Comparison of ENCODE assay signal across 10 cellular contexts in the genomic region with DNA sequence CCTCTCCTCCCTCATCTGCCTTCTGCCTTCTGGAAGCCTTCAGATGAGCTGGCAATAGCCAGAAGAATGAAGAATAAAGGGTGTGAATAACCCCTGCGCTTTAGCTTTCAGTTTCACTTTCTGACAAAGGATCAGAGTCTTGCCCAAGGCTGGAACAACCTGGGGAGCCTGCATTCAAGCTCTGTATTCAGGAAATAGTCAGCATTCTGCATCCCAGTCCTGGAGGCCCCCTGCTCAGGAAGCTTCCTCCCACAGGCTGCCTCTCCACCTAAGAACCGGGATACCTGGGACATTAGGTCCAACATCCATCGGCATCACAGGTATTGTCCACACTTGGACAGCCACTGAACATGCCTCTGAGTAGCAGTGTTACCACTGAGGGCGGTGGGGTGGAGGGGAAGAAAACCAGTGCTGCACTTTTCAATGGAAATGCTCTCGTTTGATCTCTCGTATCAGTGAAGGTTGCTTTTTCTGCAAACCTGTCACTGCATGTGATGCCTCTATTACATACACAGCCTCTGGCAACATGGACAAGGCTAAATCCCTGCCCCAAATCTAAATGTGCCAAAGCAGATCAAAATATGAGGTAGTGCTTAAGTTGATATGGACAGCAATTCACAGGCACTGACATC.
DNase-seq lines count a peak whose midpoint lies in the region; ATAC-seq lines count a peak whose summit lies in the region.
"Had no signal": no experiment of that assay in that cellular context is flagged by ENCODE, and none has a peak within 500 bp of the region (broad histone marks: within the 10 kb centered on the region; RNA-seq: fewer than 3 reads in every experiment).

No MANE protein-coding gene starts in this region.

- H3K9ac ChIP-seq in BLaER1 (no peak overlapping the region), iPS-20b (ENCODE audit: low read depth, low read length) (peak overlapping the region; percentile 66; the same call in 1 of the 2 replicates)

- H3K4me3 ChIP-seq in BLaER1 (no peak overlapping the region), iPS-20b (ENCODE audit: low read length) (peak overlapping the region; percentile 52), HAP-1 (no peak overlapping the region)
- H3K4me3 ChIP-seq: skin epidermis had no signal

- in situ Hi-C loops in HAP-1 (cut with MboI; ENCODE audit: low sequenced_read_pairs), result no loop called here

- no peaks in the 10 kb centered on the region for H4K20me1 ChIP-seq in BLaER1

- H3K4me2 ChIP-seq in BLaER1, result peak overlapping the region; percentile 18

- DNase-seq in UCSD-AML1 (lab: John Stamatoyannopoulos, UW; ENCODE audit: unreplicated experiment) (peak; percentile 10), NCI-H1092 (lab: John Stamatoyannopoulos, UW) (no peak), HAP-1 (ENCODE audit: low spot score in 2 of 2) (no peak)
- DNase-seq in stimulated activated CD8-positive, alpha-beta memory T cell treated with anti-CD3 and anti-CD28 coated beads, Interleukin-4, amount 100 ng/mL, for 48 hours, result no peak
- DNase-seq: activated T-cell treated with anti-CD3 and anti-CD28 coated beads, Interleukin-2, amount 50 U/mL, for 4 hours had no signal

- H3K9me3 ChIP-seq in BLaER1, result no peaks in the 10 kb centered on the region
- H3K9me3 ChIP-seq in iPS-20b (ENCODE audit: insufficient read depth, low read depth, low read length), result no peaks in the 10 kb centered on the region
- H3K9me3 ChIP-seq in HAP-1, result no peaks in the 10 kb centered on the region

- ATAC-seq in HG02759 (IDR thresholded peaks at IDR 0.05; ENCODE audit: unreplicated experiment), result peak; percentile 57
- no peak for ATAC-seq in HG03280 (IDR thresholded peaks at IDR 0.05; ENCODE audit: unreplicated experiment)

- H3K36me3 ChIP-seq in BLaER1, result no peaks in the 10 kb centered on the region
- no peaks in the 10 kb centered on the region for H3K36me3 ChIP-seq in iPS-20b (ENCODE audit: insufficient read depth, low read depth, low read length)
- H3K36me3 ChIP-seq in HAP-1 (replicated peaks), result no peaks in the 10 kb centered on the region

- H3K4me1 ChIP-seq in BLaER1 (peaks cover 14% of the 10 kb centered on the region), iPS-20b (ENCODE audit: insufficient read depth, low read length) (peaks cover 25% of the 10 kb centered on the region), HAP-1 (no peaks in the 10 kb centered on the region)

- H3K27me3 ChIP-seq in BLaER1 (no peaks in the 10 kb centered on the region), iPS-20b (ENCODE audit: insufficient read depth, low read length) (no peaks in the 10 kb centered on the region), HAP-1 (ENCODE audit: low read depth) (no peaks in the 10 kb centered on the region)

- no peak overlapping the region for H3K27ac ChIP-seq in BLaER1
- peak overlapping the region; percentile 89 for H3K27ac ChIP-seq in iPS-20b (ENCODE audit: low read length)
- H3K27ac ChIP-seq: skin epidermis had no signal
